Comparison of ENCODE assay signal across 8 cellular contexts in genomic region chr11:117986981-117987495, GRCh38. TPM values are rescaled to one million over a fixed set of nuclear protein-coding genes. Genes with fewer than 3 reads are reported as not detected.
A peak's percentile ranks its signal among the peaks of the same experiment; 100 is the strongest.
DNase-seq lines count a peak whose midpoint lies in the region; ATAC-seq lines count a peak whose summit lies in the region.

No MANE protein-coding gene starts in this region.

- H3K36me3 ChIP-seq in mesenchymal stem cell (ENCODE audit: control insufficient read depth in 1 of 2, insufficient read depth in 2 of 2, low read depth in 1 of 2, low read length in 2 of 2) = no peaks in the 10 kb centered on the region
- peaks cover 23% of the 10 kb centered on the region for H3K36me3 ChIP-seq in thymus (ENCODE audit: control insufficient read depth, insufficient read depth)

- H3K9ac ChIP-seq in mesenchymal stem cell (ENCODE audit: low read length) = peak overlapping the region; percentile 56

- H2AK5ac ChIP-seq in mesenchymal stem cell (ENCODE audit: low read length, severe bottlenecking) = no peak overlapping the region

- 85% methylated on average over 12 of the region's 14 CpGs for WGBS in mesenchymal stem cell
- WGBS in thymus = 9% methylated on average over 14 of the region's 14 CpGs

- no peak overlapping the region for H3K14ac ChIP-seq in mesenchymal stem cell (ENCODE audit: low read length in 2 of 2)

- no peak overlapping the region for H2BK5ac ChIP-seq in mesenchymal stem cell (ENCODE audit: low read depth, low read length, poor library complexity, severe bottlenecking)

- no peak overlapping the region for H3K23ac ChIP-seq in mesenchymal stem cell (ENCODE audit: low read length in 2 of 2)

- peaks cover 43 to 57% of the 10 kb centered on the region in 2 experiments for H3K27me3 ChIP-seq in mesenchymal stem cell (ENCODE audit: control insufficient read depth in 1 of 2, insufficient read depth in 1 of 2, low read length in 2 of 2)
- H3K27me3 ChIP-seq in thymus (ENCODE audit: control insufficient read depth, insufficient read depth) = peaks cover 4% of the 10 kb centered on the region

- H3K79me1 ChIP-seq in mesenchymal stem cell (replicated peaks; ENCODE audit: low read length, poor library complexity, severe bottlenecking) = no peaks in the 10 kb centered on the region

- H3K4me2 ChIP-seq in mesenchymal stem cell (ENCODE audit: low read length, poor library complexity, severe bottlenecking) = no peak overlapping the region

- H2AFZ ChIP-seq in mesenchymal stem cell (ENCODE audit: low read depth, low read length) = no peak overlapping the region

- no peak overlapping the region for H4K8ac ChIP-seq in mesenchymal stem cell (ENCODE audit: low read length)

- H3K4ac ChIP-seq in mesenchymal stem cell (ENCODE audit: low read depth in 1 of 2, low read length in 2 of 2) = no peak overlapping the region

- no peak overlapping the region for H2BK120ac ChIP-seq in mesenchymal stem cell (ENCODE audit: low read depth, low read length)

- H4K91ac ChIP-seq in mesenchymal stem cell (ENCODE audit: low read length) = no peak overlapping the region

- no peak overlapping the region for H2BK15ac ChIP-seq in mesenchymal stem cell (ENCODE audit: low read depth, poor library complexity, severe bottlenecking)

- no peak overlapping the region for H3K18ac ChIP-seq in mesenchymal stem cell (ENCODE audit: low read depth in 1 of 2, low read length in 2 of 2)

- ATAC-seq in GM19463 (IDR thresholded peaks at IDR 0.05; ENCODE audit: unreplicated experiment) = peak; percentile 35

- H3K4me1 ChIP-seq in mesenchymal stem cell (ENCODE audit: control insufficient read depth, insufficient read depth, low read depth, low read length) = peaks cover 10% of the 10 kb centered on the region
- H3K4me1 ChIP-seq in thymus (ENCODE audit: control insufficient read depth, insufficient read depth, low read length) = peaks cover 11% of the 10 kb centered on the region

- H3K27ac ChIP-seq in mesenchymal stem cell (ENCODE audit: low read length, poor library complexity, severe bottlenecking) = no peak overlapping the region
- peak overlapping the region; percentile 77 for H3K27ac ChIP-seq in thymus (ENCODE audit: low read depth)

- H2BK12ac ChIP-seq in mesenchymal stem cell (ENCODE audit: low read length in 2 of 2) = no peak overlapping the region

- H3K4me3 ChIP-seq in mesenchymal stem cell (ENCODE audit: insufficient read depth in 1 of 2, low read depth in 1 of 2, low read length in 2 of 2) (peak overlapping the region in 1 of 2 experiments; percentile 72), thymus (ENCODE audit: low read length) (peak overlapping the region; percentile 68)

- DNase-seq in Ammon's horn (ENCODE audit: low spot score) (peak; percentile 65), LHCN-M2 (ENCODE audit: low read depth) (peak; percentile 2), mesenchymal stem cell (peak; percentile 17), ecto neural progenitor cell (ENCODE audit: low spot score) (no peak), SHP77 treated with DMSO at 0.1 percent for 48 hours (lab: John Stamatoyannopoulos, UW) (no peak)
- DNase-seq in activated naive CD4-positive, alpha-beta T cell treated with Interleukin-2 at 50 U/mL for 16 hours = peak; percentile 76

- no peaks in the 10 kb centered on the region for H3K9me3 ChIP-seq in mesenchymal stem cell (ENCODE audit: control insufficient read depth, low read length)
- no peaks in the 10 kb centered on the region for H3K9me3 ChIP-seq in thymus (ENCODE audit: control insufficient read depth)

RNA-seq across cellular contexts. Expression of gene IL10RA, which starts 0.8 kb away (rescaled TPM):
- total RNA-seq in LHCN-M2 (2014; rRNA removed) = not detected in 2 replicates
- not detected for polyA plus RNA-seq in LHCN-M2 (2012)
- polyA plus RNA-seq in mesenchymal stem cell (2013, experiment 1 of 2) = 0.07 TPM
- polyA plus RNA-seq in mesenchymal stem cell (2013, experiment 2 of 2) = 0.08 TPM
- polyA plus RNA-seq in thymus = 24.2 TPM

RNA-seq across cellular contexts. Expression of gene TMPRSS13, which starts 57.8 kb away (rescaled TPM):
- total RNA-seq in LHCN-M2 (2014; rRNA removed) = not detected in 2 replicates
- polyA plus RNA-seq in LHCN-M2 (2012) = not detected
- polyA plus RNA-seq in mesenchymal stem cell (2013, experiment 1 of 2) = not detected
- not detected for polyA plus RNA-seq in mesenchymal stem cell (2013, experiment 2 of 2)
- polyA plus RNA-seq in thymus = 3.5 TPM

Comparison
In these comparisons a context has a peak if more than half of its experiments do, and no peak if none do; other contexts are left out.
1. DNase-seq: peak in Ammon's horn (single experiment), LHCN-M2 (single experiment), activated naive CD4-positive, alpha-beta T cell treated with Interleukin-2 at 50 U/mL for 16 hours (single experiment) and mesenchymal stem cell (single experiment); none in ecto neural progenitor cell (single experiment) and SHP77 treated with DMSO at 0.1 percent for 48 hours (single experiment).